6 cellular contexts compared by ENCODE assay signal in genomic region chr1:212344905-212345304, GRCh38.
"Had no signal": no experiment of that assay in that cellular context is flagged by ENCODE, and none has a peak within 500 bp of the region (broad histone marks: within the 10 kb centered on the region; RNA-seq: fewer than 3 reads in every experiment).

No MANE protein-coding gene starts in this region.

- H3K27ac ChIP-seq: HL-60 had no signal

- H3K27me3 Mint-ChIP-seq: IgD-negative memory B cell had no signal

- DNase-seq: IMR-90, KBM-7, KG1 had no signal

- FAIRE-seq: HTR-8/SVneo had no signal

- H3K4me3 Mint-ChIP-seq: IgD-negative memory B cell had no signal

- H3K36me3 Mint-ChIP-seq: IgD-negative memory B cell had no signal

- H3K9me3 Mint-ChIP-seq: IgD-negative memory B cell had no signal
